In genomic region chr16:68842964-68843481, GRCh38 we compare ENCODE assay signal across 8 cellular contexts. TPM values are rescaled to one million over a fixed set of nuclear protein-coding genes. Genes with fewer than 3 reads are reported as not detected.
DNase-seq lines count a peak whose midpoint lies in the region; ATAC-seq and TF ChIP-seq lines count a peak whose summit lies in the region.
"Not testable (repeated sequence)": the region's sequence is repeated elsewhere in the genome, so short reads cannot be mapped to it uniquely, and the experiment has no call there.

No MANE protein-coding gene starts in this region.

- peak overlapping the region; percentile 82 to 90 (median 90) for H3K4me3 Mint-ChIP-seq in nephron

- peak overlapping the region; percentile 73 to 95 (median 87) for H3K4me2 ChIP-seq in BLaER1 treated with 17β-estradiol and CSF1 and Interleukin-3, amounts not matched to agents 10 nM and 100 nM

- H3K4me3 ChIP-seq in BLaER1 treated with 17β-estradiol and CSF1 and Interleukin-3, amounts not matched to agents 10 nM and 100 nM: peak overlapping the region; percentile 74 to 93 (median 80)
- H3K4me3 ChIP-seq in Peyer's patch (peak overlapping the region; percentile 76 to 99 (median 84)), ectodermal cell (ENCODE audit: insufficient read depth, low read depth, low read length) (peak overlapping the region; percentile 90), iPS-18a (ENCODE audit: low read length) (peak overlapping the region; percentile 94), stomach smooth muscle (ENCODE audit: low read length in 2 of 2) (peak overlapping the region; percentile 90 to 94)

- 71% methylated on average over 23 of the region's 23 CpGs for WGBS in ectodermal cell, 2 experiments

- H3K27me3 Mint-ChIP-seq in nephron (ENCODE audit: low read depth): not testable (repeated sequence)

- not testable (repeated sequence) for H3K36me3 ChIP-seq in BLaER1 treated with 17β-estradiol and CSF1 and Interleukin-3, amounts not matched to agents 10 nM and 100 nM; Peyer's patch; ectodermal cell (ENCODE audit: control insufficient read depth, insufficient read depth, low read length); iPS-18a (ENCODE audit: control insufficient read depth, low read depth, low read length); stomach smooth muscle (ENCODE audit: control insufficient read depth in 2 of 2, insufficient read depth in 2 of 2, low read length in 2 of 2)

- H3K9ac ChIP-seq in BLaER1 treated with 17β-estradiol and CSF1 and Interleukin-3, amounts not matched to agents 10 nM and 100 nM: peak overlapping the region; percentile 88 to 99 (median 92)
- H3K9ac ChIP-seq in iPS-18a (ENCODE audit: low read length) (peak overlapping the region; percentile 93), stomach smooth muscle (ENCODE audit: low read length in 2 of 2) (peak overlapping the region; percentile 29 to 93)

- peaks cover 0 to 22% (median 0%) of the 10 kb centered on the region in 11 experiments; a peak in 4 of 22 replicates for H4K20me1 ChIP-seq in BLaER1 treated with 17β-estradiol and CSF1 and Interleukin-3, amounts not matched to agents 10 nM and 100 nM

- H3K4me1 Mint-ChIP-seq in nephron: peaks cover 21% of the 10 kb centered on the region

- H3K4me1 ChIP-seq in BLaER1 treated with 17β-estradiol and CSF1 and Interleukin-3, amounts not matched to agents 10 nM and 100 nM: peaks cover 6 to 17% (median 8%) of the 10 kb centered on the region in 10 experiments; a peak in 18 of 20 replicates
- H3K4me1 ChIP-seq in Peyer's patch; ectodermal cell (ENCODE audit: control insufficient read depth, insufficient read depth, low read length); iPS-18a (ENCODE audit: control insufficient read depth, low read depth, low read length); stomach smooth muscle (ENCODE audit: control insufficient read depth, insufficient read depth, low read length): not testable (repeated sequence)

- not testable (repeated sequence) for H3K36me3 Mint-ChIP-seq in nephron (ENCODE audit: low read depth)

- DNase-seq in Peyer's patch: peak in 1 of 3 donors; percentile 15
- DNase-seq in activated naive CD4-positive, alpha-beta T cell treated with Interleukin-2 at 50 U/mL for 16 hours: peak; percentile 2

- peak overlapping the region; percentile 61 to 88 (median 80) for H3K27ac Mint-ChIP-seq in nephron

- not testable (repeated sequence) for TF ChIP-seq CTCF in Peyer's patch (IDR thresholded peaks at IDR 0.05); nephron (IDR thresholded peaks at IDR 0.05; ENCODE audit: unreplicated experiment in 3 of 3)

- TF ChIP-seq POLR2A in Peyer's patch (IDR thresholded peaks at IDR 0.05): not testable (repeated sequence)

- ATAC-seq in HG02798 (IDR thresholded peaks at IDR 0.05; ENCODE audit: poor library complexity, unreplicated experiment): peak; percentile 7

- H3K9me3 Mint-ChIP-seq in nephron: not testable (repeated sequence)

- H3K27ac ChIP-seq in BLaER1 treated with 17β-estradiol and CSF1 and Interleukin-3, amounts not matched to agents 10 nM and 100 nM: peak overlapping the region in 10 of 11 experiments; percentile 86 to 99 (median 94); a peak in 20 of 22 replicates
- H3K27ac ChIP-seq in Peyer's patch: peak overlapping the region; percentile 29 to 89 (median 84)
- H3K27ac ChIP-seq in ectodermal cell (ENCODE audit: insufficient read depth, low read depth, low read length, poor library complexity, severe bottlenecking); iPS-18a (ENCODE audit: low read length): not testable (repeated sequence)
- H3K27ac ChIP-seq in stomach smooth muscle (ENCODE audit: low read length): peak overlapping the region; percentile 70

- H3K27me3 ChIP-seq in BLaER1 treated with 17β-estradiol and CSF1 and Interleukin-3, amounts not matched to agents 10 nM and 100 nM; Peyer's patch; ectodermal cell (ENCODE audit: control insufficient read depth, insufficient read depth, low read length, poor library complexity, severe bottlenecking); iPS-18a (ENCODE audit: control insufficient read depth, insufficient read depth, low read length); stomach smooth muscle (ENCODE audit: control insufficient read depth in 1 of 2, insufficient read depth in 2 of 2, low read length in 2 of 2): not testable (repeated sequence)

- not testable (repeated sequence) for H3K9me3 ChIP-seq in BLaER1 treated with 17β-estradiol and CSF1 and Interleukin-3, amounts not matched to agents 10 nM and 100 nM (replicated peaks in 1 of 11); Peyer's patch; ectodermal cell (ENCODE audit: control insufficient read depth, low read length); iPS-18a (ENCODE audit: control insufficient read depth, low read depth, low read length); stomach smooth muscle (ENCODE audit: control insufficient read depth in 2 of 2, low read length in 2 of 2)

RNA-seq across cellular contexts. Expression of gene TANGO6, which starts 0.3 kb away (rescaled TPM):
- total RNA-seq in Peyer's patch: 10 to 100 TPM in 3 of 4 donors, 1 to 10 TPM in 1; 9.2 to 44.6 (median 13.0) TPM
- polyA plus RNA-seq in ectodermal cell (2013, experiment 1 of 4): 12.4 TPM
- polyA plus RNA-seq in ectodermal cell (2013, experiment 2 of 4): 13.0 TPM
- polyA plus RNA-seq in ectodermal cell (2013, experiment 3 of 4): 8.0 TPM
- 9.6 TPM for polyA plus RNA-seq in ectodermal cell (2013, experiment 4 of 4)
